1 cellular context compared by ENCODE assay signal in the genomic region with DNA sequence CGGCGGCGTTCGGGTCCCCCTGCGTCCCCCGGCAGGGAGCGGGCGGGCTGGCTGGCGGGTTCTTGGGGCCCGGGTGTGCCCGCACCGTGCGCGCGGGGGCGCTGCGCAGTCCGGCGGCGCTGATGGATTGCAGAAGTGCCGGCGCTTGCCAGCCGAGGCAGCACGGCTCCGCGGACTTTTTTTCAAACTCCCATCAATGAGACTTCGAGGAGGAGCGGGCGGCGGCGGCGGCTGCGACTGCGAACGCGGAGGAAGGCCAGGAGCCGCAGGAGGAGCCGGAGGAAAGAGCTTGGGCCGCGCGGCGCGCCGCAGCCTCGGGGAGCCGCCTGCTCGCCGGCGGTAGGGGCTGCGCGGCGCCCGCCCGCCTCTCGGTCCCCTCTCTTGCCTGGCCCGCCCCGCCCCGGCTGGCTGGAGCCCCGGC.
TF ChIP-seq lines count a peak whose summit lies in the region.

A gene (plus strand): TSS at position 119 of the 421 bp plus-strand sequence. CDS start 61,453 bp downstream, outside the sequence.

TF ChIP-seq in endothelial cell of umbilical vein, 7 proteins besides CTCF, POLR2A, EP300 and RAD21:
- TF ChIP-seq FOS (IDR thresholded peaks at IDR 0.05; ENCODE audit: borderline replicate concordance, insufficient read depth, low read length) = no peak
- TF ChIP-seq MYC (IDR thresholded peaks at IDR 0.05; ENCODE audit: low read depth, low read length) = no peak
- no peak for TF ChIP-seq EZH2 (IDR thresholded peaks at IDR 0.05; ENCODE audit: borderline replicate concordance, low read depth, low read length, severe bottlenecking)
- no peak for TF ChIP-seq POLR2AphosphoS5 (IDR thresholded peaks at IDR 0.05; ENCODE audit: insufficient read depth, low read depth, low read length)
- TF ChIP-seq, protein P1, sequence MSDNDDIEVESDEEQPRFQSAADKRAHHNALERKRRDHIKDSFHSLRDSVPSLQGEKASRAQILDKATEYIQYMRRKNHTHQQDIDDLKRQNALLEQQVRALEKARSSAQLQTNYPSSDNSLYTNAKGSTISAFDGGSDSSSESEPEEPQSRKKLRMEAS (IDR thresholded peaks at IDR 0.05; ENCODE audit: insufficient read depth, insufficient read length) = no peak
- TF ChIP-seq JUN (IDR thresholded peaks at IDR 0.05; ENCODE audit: borderline replicate concordance, insufficient read depth, insufficient read length, low read depth) = no peak
- TF ChIP-seq GATA2 (IDR thresholded peaks at IDR 0.05; ENCODE audit: insufficient read depth, insufficient read length, low read depth, low read length) = no peak
